ENCODE assay signal across 28 cellular contexts in the genomic region with DNA sequence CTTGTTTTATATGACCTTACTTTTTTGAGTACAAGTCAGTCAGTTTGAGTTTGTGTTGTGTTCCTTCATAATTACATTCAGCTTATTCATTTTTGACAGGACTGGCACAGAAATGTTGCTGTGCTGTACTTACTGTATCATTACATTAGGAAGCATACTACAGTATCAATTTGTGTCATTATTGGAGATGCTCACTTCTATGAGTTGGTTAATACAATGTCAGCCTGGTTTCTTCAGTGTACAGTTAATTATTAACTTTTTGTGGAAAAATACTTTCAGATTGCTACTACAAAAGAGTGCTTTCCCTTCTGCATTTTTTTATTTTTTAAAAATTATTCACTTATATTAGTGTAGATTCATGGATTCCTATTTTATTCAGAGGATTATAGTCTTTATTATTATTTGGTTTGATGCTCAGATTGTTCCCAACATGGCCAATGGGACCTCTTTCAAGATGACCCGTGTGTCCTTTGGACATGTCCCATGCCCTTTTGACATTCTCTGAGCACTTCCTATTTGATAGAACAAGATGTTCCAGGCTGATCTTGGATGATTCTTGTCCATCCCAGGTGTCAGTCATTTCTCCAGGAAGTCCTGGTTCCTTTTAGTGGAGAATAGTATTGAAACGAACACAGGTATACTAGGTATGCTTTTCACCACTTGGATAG.
DNase-seq lines count a peak whose midpoint lies in the region; ATAC-seq and TF ChIP-seq lines count a peak whose summit lies in the region.
"Had no signal": no experiment of that assay in that cellular context is flagged by ENCODE, and none has a peak within 500 bp of the region (broad histone marks: within the 10 kb centered on the region; RNA-seq: fewer than 3 reads in every experiment).

No MANE protein-coding gene starts in this region.

- H3K27ac ChIP-seq in ascending aorta = peak overlapping the region; percentile 20 to 47
- H3K27ac ChIP-seq: adrenal gland, colonic mucosa, esophagus muscularis mucosa, left lung had no signal

- TF ChIP-seq CTCF in ascending aorta (IDR thresholded peaks at IDR 0.05) = no peak
- TF ChIP-seq CTCF in nephron (IDR thresholded peaks at IDR 0.05; ENCODE audit: unreplicated experiment in 3 of 3) = no peak

- H3K4me3 ChIP-seq in ascending aorta = no peak overlapping the region
- H3K4me3 ChIP-seq: adrenal gland, colonic mucosa, esophagus muscularis mucosa, left lung, thyroid gland had no signal

- no peak for DNase-seq in ascending aorta (ENCODE audit: low spot score in 2 of 2)
- DNase-seq in NK-92 treated with Interleukin-12 subunit alpha and Interleukin-12 subunit beta, amount 100 ng/mL, for 24 hours (lab: John Stamatoyannopoulos, UW) = no peak
- no peak for DNase-seq in DMS79 (lab: John Stamatoyannopoulos, UW)
- DNase-seq in NCI-H748 (lab: John Stamatoyannopoulos, UW; ENCODE audit: unreplicated experiment) = no peak
- DNase-seq in NCI-H1092 (lab: John Stamatoyannopoulos, UW) = no peak
- DNase-seq: activated CD4-positive, alpha-beta T cell treated with anti-CD3 and anti-CD28 coated beads for 4 hours; activated T-cell treated with anti-CD3 and anti-CD28 coated beads, Interleukin-2, amount 50 U/mL, for 24 hours; adrenal gland; Calu3; colonic mucosa; EL; foreskin melanocyte; immature natural killer cell; left lung; naive thymus-derived CD4-positive, alpha-beta T cell; NCI-H1930; NCI-H69; RPMI8226; stimulated activated naive CD8-positive, alpha-beta T cell treated with anti-CD3 and anti-CD28 coated beads, Interleukin-15, Interleukin-2, amounts not matched to agents 100 U/mL and 50 U/mL, for 24 hours; thyroid gland had no signal

- H3K9me3 Mint-ChIP-seq in nephron = no peaks in the 10 kb centered on the region
- H3K9me3 Mint-ChIP-seq: activated T-cell treated with anti-CD3 and anti-CD28 coated beads, Interleukin-2, amount 50 U/mL, for 24 hours; immature natural killer cell; mesothelial cell of epicardium; T-helper 1 cell treated with Interleukin-12 subunit alpha and Interleukin-12 subunit beta and Interleukin-4 antibody, amounts not matched to agents 30 μg/mL and 1 μg/mL, for 36 hours had no signal

- H3K4me1 ChIP-seq in ascending aorta = peaks cover 0 to 7% of the 10 kb centered on the region in 2 donors
- H3K4me1 ChIP-seq: colonic mucosa, left lung had no signal

- ATAC-seq in GM18511 (IDR thresholded peaks at IDR 0.05; ENCODE audit: unreplicated experiment) (peak; percentile 69), GM21619 (IDR thresholded peaks at IDR 0.05; ENCODE audit: unreplicated experiment) (peak; percentile 47)
- ATAC-seq: HCT116; naive thymus-derived CD4-positive, alpha-beta T cell; sciatic nerve; stimulated activated naive CD8-positive, alpha-beta T cell treated with anti-CD3 and anti-CD28 coated beads, Interleukin-15, Interleukin-2, amounts not matched to agents 100 U/mL and 50 U/mL, for 24 hours had no signal

- H3K27ac Mint-ChIP-seq in nephron = peak overlapping the region; percentile 70 to 89 (median 81)
- H3K27ac Mint-ChIP-seq: mesothelial cell of epicardium; naive thymus-derived CD4-positive, alpha-beta T cell; T-helper 1 cell treated with Interleukin-12 subunit alpha and Interleukin-12 subunit beta and Interleukin-4 antibody, amounts not matched to agents 30 μg/mL and 1 μg/mL, for 36 hours had no signal

- intact Hi-C loops in ascending aorta (cut with DNase I) = no loop called here

- H3K27me3 Mint-ChIP-seq in nephron (ENCODE audit: low read depth) = no peaks in the 10 kb centered on the region
- H3K27me3 Mint-ChIP-seq: activated T-cell treated with anti-CD3 and anti-CD28 coated beads, Interleukin-2, amount 50 U/mL, for 24 hours; naive thymus-derived CD4-positive, alpha-beta T cell had no signal

- H3K4me1 Mint-ChIP-seq in nephron = peaks cover 10% of the 10 kb centered on the region
- H3K4me1 Mint-ChIP-seq: immature natural killer cell had no signal

- no peak overlapping the region for H3K4me3 Mint-ChIP-seq in nephron
- H3K4me3 Mint-ChIP-seq: activated T-cell treated with anti-CD3 and anti-CD28 coated beads, Interleukin-2, amount 50 U/mL, for 24 hours; immature natural killer cell; mesothelial cell of epicardium; naive thymus-derived CD4-positive, alpha-beta T cell; T-helper 1 cell treated with Interleukin-12 subunit alpha and Interleukin-12 subunit beta and Interleukin-4 antibody, amounts not matched to agents 30 μg/mL and 1 μg/mL, for 36 hours had no signal

- H3K36me3 Mint-ChIP-seq in nephron (ENCODE audit: low read depth) = peaks cover 54% of the 10 kb centered on the region

- peaks cover 0 to 10% of the 10 kb centered on the region in 2 donors for H3K36me3 ChIP-seq in ascending aorta
- H3K36me3 ChIP-seq: colonic mucosa had no signal

- no peaks in the 10 kb centered on the region for H3K27me3 ChIP-seq in ascending aorta
- H3K27me3 ChIP-seq: adrenal gland, colonic mucosa, esophagus muscularis mucosa, left lung, thyroid gland had no signal

- H3K9me3 ChIP-seq in ascending aorta = no peaks in the 10 kb centered on the region
- H3K9me3 ChIP-seq: colonic mucosa, esophagus muscularis mucosa, left lung, thyroid gland had no signal
